Comparison of ENCODE assay signal across 16 cellular contexts in the genomic region with DNA sequence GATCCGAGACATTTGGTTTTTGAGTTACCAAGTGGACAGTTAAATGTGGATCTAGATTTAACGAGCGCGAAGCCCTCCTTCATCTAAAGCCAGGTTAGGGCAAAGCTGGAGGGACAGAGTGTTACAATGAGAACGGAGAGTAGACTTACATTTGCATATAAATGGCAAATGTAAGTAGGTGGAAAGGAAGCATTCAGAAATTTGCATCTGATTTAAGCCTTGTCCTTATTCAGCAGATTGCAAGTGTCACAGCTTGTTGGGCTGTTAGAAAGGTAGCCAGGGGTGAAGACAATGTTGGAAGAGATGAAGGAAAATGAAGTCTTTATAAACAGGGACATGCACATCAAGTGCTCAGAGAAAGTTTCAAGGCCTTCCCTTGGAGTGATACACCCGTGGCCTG.
"Had no signal": no experiment of that assay in that cellular context is flagged by ENCODE, and none has a peak within 500 bp of the region (broad histone marks: within the 10 kb centered on the region; RNA-seq: fewer than 3 reads in every experiment).

No MANE protein-coding gene starts in this region.

- H3K4me3 ChIP-seq: ascending aorta, gastrocnemius medialis, heart left ventricle, thyroid gland had no signal

- H3K27me3 Mint-ChIP-seq: effector memory CD8-positive, alpha-beta T cell; stimulated activated naive B cell treated with anti-CD40 and anti-IgM and Interleukin-4, amounts not matched to agents 10 μg/mL and 1 μg/mL and 100 μg/mL, for 72 hours had no signal

- H3K27ac ChIP-seq: ascending aorta, epithelial cell of prostate, gastrocnemius medialis, heart left ventricle, parathyroid adenoma, thyroid gland had no signal

- H3K27ac Mint-ChIP-seq: activated naive CD4-positive, alpha-beta T cell treated with anti-CD3 and anti-CD28 coated beads for 36 hours; activated T-helper 2 cell treated with anti-CD3 and anti-CD28 coated beads, Interferon-gamma antibody, Interleukin-2, Interleukin-4, amounts not matched to agents 10 μg/mL and 5 μg/mL and 100 μg/mL, durations not matched to agents 14 hours and 24 hours and 36 hours; effector memory CD8-positive, alpha-beta T cell; immature natural killer cell; stimulated activated naive B cell treated with anti-CD40 and anti-IgM and Interleukin-4, amounts not matched to agents 10 μg/mL and 1 μg/mL and 100 μg/mL, for 72 hours had no signal

- H3K4me1 ChIP-seq: ascending aorta, gastrocnemius medialis, heart left ventricle, parathyroid adenoma, thyroid gland had no signal

- H3K36me3 Mint-ChIP-seq: immature natural killer cell; stimulated activated naive B cell treated with anti-CD40 and anti-IgM and Interleukin-4, amounts not matched to agents 10 μg/mL and 1 μg/mL and 100 μg/mL, for 72 hours had no signal

- H3K27me3 ChIP-seq: ascending aorta, gastrocnemius medialis, heart left ventricle, thyroid gland had no signal

- DNase-seq: activated naive CD4-positive, alpha-beta T cell treated with anti-CD3 and anti-CD28 coated beads for 36 hours; dermis blood vessel endothelial cell; effector memory CD8-positive, alpha-beta T cell; gastrocnemius medialis; heart left ventricle; immature natural killer cell; stimulated activated CD4-positive, alpha-beta T cell treated with anti-CD3 and anti-CD28 coated beads, Interleukin-15, amount 100 ng/mL, for 24 hours; stimulated activated CD4-positive, alpha-beta T cell treated with anti-CD3 and anti-CD28 coated beads, Interleukin-4, amount 100 ng/mL, for 1 hour; stimulated activated naive B cell treated with anti-CD40 and anti-IgM and Interleukin-4, amounts not matched to agents 10 μg/mL and 1 μg/mL and 100 μg/mL, for 72 hours; thyroid gland had no signal

- H3K4me1 Mint-ChIP-seq: immature natural killer cell; stimulated activated naive B cell treated with anti-CD40 and anti-IgM and Interleukin-4, amounts not matched to agents 10 μg/mL and 1 μg/mL and 100 μg/mL, for 72 hours had no signal

- H3K4me3 Mint-ChIP-seq: activated naive CD4-positive, alpha-beta T cell treated with anti-CD3 and anti-CD28 coated beads for 36 hours; effector memory CD8-positive, alpha-beta T cell; immature natural killer cell; stimulated activated naive B cell treated with anti-CD40 and anti-IgM and Interleukin-4, amounts not matched to agents 10 μg/mL and 1 μg/mL and 100 μg/mL, for 72 hours had no signal

- H3K9ac ChIP-seq: parathyroid adenoma had no signal

- H3K9me3 ChIP-seq: ascending aorta, gastrocnemius medialis, heart left ventricle, thyroid gland had no signal

- H3K36me3 ChIP-seq: ascending aorta, gastrocnemius medialis, heart left ventricle, thyroid gland had no signal

- ATAC-seq: activated CD4-positive, CD25-positive, alpha-beta regulatory T cell treated with anti-CD3 and anti-CD28 coated beads, Interleukin-2, amount 50 U/mL, for 24 hours; effector memory CD8-positive, alpha-beta T cell; gastrocnemius medialis; heart left ventricle; left lobe of liver; stimulated activated naive B cell treated with anti-CD40 and anti-IgM and Interleukin-4, amounts not matched to agents 10 μg/mL and 1 μg/mL and 100 μg/mL, for 72 hours had no signal
